In genomic region chr7:50147952-50148351, GRCh38 we compare ENCODE assay signal across 13 cellular contexts. TPM values are rescaled to one million over a fixed set of nuclear protein-coding genes. Genes with fewer than 3 reads are reported as not detected.
DNase-seq lines count a peak whose midpoint lies in the region; ATAC-seq and TF ChIP-seq lines count a peak whose summit lies in the region.
"Had no signal": no experiment of that assay in that cellular context is flagged by ENCODE, and none has a peak within 500 bp of the region (broad histone marks: within the 10 kb centered on the region; RNA-seq: fewer than 3 reads in every experiment).

No MANE protein-coding gene starts in this region.

- no peaks in the 10 kb centered on the region for H3K9me3 Mint-ChIP-seq in activated naive CD4-positive, alpha-beta T cell treated with anti-CD3 and anti-CD28 coated beads for 36 hours
- H3K9me3 Mint-ChIP-seq in stimulated activated naive B cell treated with anti-CD40 and anti-IgM and Interleukin-4, amounts not matched to agents 10 μg/mL and 1 μg/mL and 100 μg/mL, for 72 hours: peaks cover 0 to 2% of the 10 kb centered on the region in 2 donors

- TF ChIP-seq CTCF in A673 (conservative IDR thresholded peaks at IDR 0.05; ENCODE audit: low read depth, low read length): no peak

- no peaks in the 10 kb centered on the region for H3K27me3 Mint-ChIP-seq in activated naive CD4-positive, alpha-beta T cell treated with anti-CD3 and anti-CD28 coated beads for 36 hours (ENCODE audit: low read depth)
- H3K27me3 Mint-ChIP-seq in stimulated activated naive B cell treated with anti-CD40 and anti-IgM and Interleukin-4, amounts not matched to agents 10 μg/mL and 1 μg/mL and 100 μg/mL, for 72 hours: no peaks in the 10 kb centered on the region

- H3K36me3 Mint-ChIP-seq in activated naive CD4-positive, alpha-beta T cell treated with anti-CD3 and anti-CD28 coated beads for 36 hours (ENCODE audit: low read depth): no peaks in the 10 kb centered on the region
- no peaks in the 10 kb centered on the region for H3K36me3 Mint-ChIP-seq in stimulated activated naive B cell treated with anti-CD40 and anti-IgM and Interleukin-4, amounts not matched to agents 10 μg/mL and 1 μg/mL and 100 μg/mL, for 72 hours

- no peaks in the 10 kb centered on the region for H4K20me1 ChIP-seq in Karpas-422 (ENCODE audit: insufficient read depth, low read depth, low read length)

- 0 out of 2 replicates have a peak overlapping the region, but pooled peaks have one; percentile 0 for H3K27ac ChIP-seq in Karpas-422 (ENCODE audit: low read length)
- no peak overlapping the region for H3K27ac ChIP-seq in A673 (ENCODE audit: low read depth, low read length, poor library complexity, severe bottlenecking)
- H3K27ac ChIP-seq: ovary had no signal

- H3K4me1 ChIP-seq in Karpas-422 (ENCODE audit: low read length) (peaks cover 74% of the 10 kb centered on the region), A673 (ENCODE audit: insufficient read depth, low read length, poor library complexity, severe bottlenecking) (no peaks in the 10 kb centered on the region)

- H3K9ac ChIP-seq in Karpas-422 (ENCODE audit: low read length): no peak overlapping the region

- H3K4me3 ChIP-seq in Karpas-422 (ENCODE audit: low read length): no peak overlapping the region
- no peak overlapping the region for H3K4me3 ChIP-seq in A673 (ENCODE audit: low read depth, low read length, poor library complexity, severe bottlenecking)
- H3K4me3 ChIP-seq: ovary had no signal

- H3K4me3 Mint-ChIP-seq in activated naive CD4-positive, alpha-beta T cell treated with anti-CD3 and anti-CD28 coated beads for 36 hours: peak overlapping the region; percentile 34
- peak overlapping the region; percentile 72 to 76 for H3K4me3 Mint-ChIP-seq in stimulated activated naive B cell treated with anti-CD40 and anti-IgM and Interleukin-4, amounts not matched to agents 10 μg/mL and 1 μg/mL and 100 μg/mL, for 72 hours

- no peaks in the 10 kb centered on the region for H3K36me3 ChIP-seq in Karpas-422 (ENCODE audit: insufficient read depth, low read length)
- no peaks in the 10 kb centered on the region for H3K36me3 ChIP-seq in A673 (ENCODE audit: insufficient read depth, low read length, poor library complexity, severe bottlenecking)
- H3K36me3 ChIP-seq: ovary had no signal

- H2AFZ ChIP-seq in Karpas-422 (ENCODE audit: low read length): no peak overlapping the region

- H3K27me3 ChIP-seq in Karpas-422 (ENCODE audit: low read length) (no peaks in the 10 kb centered on the region), A673 (replicated peaks; ENCODE audit: insufficient read depth, low read depth, low read length, poor library complexity) (no peaks in the 10 kb centered on the region)
- H3K27me3 ChIP-seq: ovary had no signal

- no peaks in the 10 kb centered on the region for H3K9me2 ChIP-seq in Karpas-422 (replicated peaks; ENCODE audit: insufficient read depth, low read length)

- H3K9me3 ChIP-seq in Karpas-422 (ENCODE audit: low read length) (no peaks in the 10 kb centered on the region), A673 (ENCODE audit: low read depth, low read length, poor library complexity, severe bottlenecking) (no peaks in the 10 kb centered on the region)
- H3K9me3 ChIP-seq: ovary had no signal

- BruUV-seq in A673 (replicated peaks; lab: Mats Ljungman, UMichigan): no TSS peak

- POLR2A ChIA-PET in A673 (lab: Charles Lee; ENCODE audit: low non-redundant PET): no interaction called here

- CTCF ChIA-PET in activated naive CD4-positive, alpha-beta T cell treated with anti-CD3 and anti-CD28 coated beads for 36 hours (lab: Charles Lee): interaction anchor here (1.0 to 7.7 kb wide), 5 partner anchors 15 to 269 kb away, joined by 3 to 77 read pairs (median 4); no protein-coding TSS in a partner anchor
- CTCF ChIA-PET in A673 (lab: Charles Lee): interaction anchor here (0.6 kb wide), 1 partner anchor 158 kb away, joined by 3 read pairs; no protein-coding TSS in a partner anchor

- H3K79me2 ChIP-seq in Karpas-422 (ENCODE audit: low read length): no peaks in the 10 kb centered on the region

- peaks cover 89% of the 10 kb centered on the region for H3K4me1 Mint-ChIP-seq in activated naive CD4-positive, alpha-beta T cell treated with anti-CD3 and anti-CD28 coated beads for 36 hours (ENCODE audit: low read depth)
- peaks cover 54 to 85% of the 10 kb centered on the region in 2 donors for H3K4me1 Mint-ChIP-seq in stimulated activated naive B cell treated with anti-CD40 and anti-IgM and Interleukin-4, amounts not matched to agents 10 μg/mL and 1 μg/mL and 100 μg/mL, for 72 hours

- DNase-seq in activated naive CD4-positive, alpha-beta T cell treated with anti-CD3 and anti-CD28 coated beads for 36 hours: no peak
- DNase-seq in activated naive CD4-positive, alpha-beta T cell treated with anti-CD3 and anti-CD28 coated beads, Interleukin-2, amount 50 U/mL, for 16 hours: no peak
- no peak for DNase-seq in Karpas-422
- DNase-seq in stimulated activated naive B cell treated with anti-CD40 and anti-IgM and Interleukin-4, amounts not matched to agents 10 μg/mL and 1 μg/mL and 100 μg/mL, for 72 hours: no peak
- DNase-seq in occipital lobe (lab: John Stamatoyannopoulos, UW): no peak
- no peak for DNase-seq in A673 (ENCODE audit: low spot score)
- DNase-seq in NCI-H446 treated with DMSO at 0.1 percent for 48 hours (lab: John Stamatoyannopoulos, UW): no peak
- DNase-seq: kidney, NCI-H1092, OCI-M1, ovary had no signal

- peak overlapping the region; percentile 2 for H3K4me2 ChIP-seq in Karpas-422 (ENCODE audit: low read depth, low read length, poor library complexity, severe bottlenecking)

- ATAC-seq in HG02678 (IDR thresholded peaks at IDR 0.05; ENCODE audit: unreplicated experiment): peak; percentile 21
- ATAC-seq in stimulated activated naive B cell treated with anti-CD40 and anti-IgM and Interleukin-4, amounts not matched to agents 10 μg/mL and 1 μg/mL and 100 μg/mL, for 72 hours (replicated peaks): peak; percentile 53 to 58

- peak overlapping the region; percentile 91 for H3K27ac Mint-ChIP-seq in activated naive CD4-positive, alpha-beta T cell treated with anti-CD3 and anti-CD28 coated beads for 36 hours
- H3K27ac Mint-ChIP-seq in stimulated activated naive B cell treated with anti-CD40 and anti-IgM and Interleukin-4, amounts not matched to agents 10 μg/mL and 1 μg/mL and 100 μg/mL, for 72 hours: peak overlapping the region; percentile 97

- intact Hi-C loops in activated naive CD4-positive, alpha-beta T cell treated with anti-CD3 and anti-CD28 coated beads for 36 hours (cut with micrococcal nuclease): loop anchor here (1.0 to 5.0 kb wide), 13 partner anchors 8 to 975 kb away; no protein-coding TSS in a partner anchor
- intact Hi-C loops in A673 (cut with micrococcal nuclease; ENCODE audit: unreplicated experiment): no loop called here

RNA-seq across cellular contexts. Expression of gene ZPBP, which starts 54.9 kb away (rescaled TPM):
- not detected for total RNA-seq in activated naive CD4-positive, alpha-beta T cell treated with anti-CD3 and anti-CD28 coated beads for 36 hours
- total RNA-seq in Karpas-422 (2014; rRNA removed; shearing (Covaris generic); ENCODE audit: low replicate concordance): not detected in 2 replicates
- total RNA-seq in occipital lobe (0.47 TPM), A673 (2021) (not detected in 2 replicates)
- total RNA-seq: astrocyte had no signal
